In the genomic region with DNA sequence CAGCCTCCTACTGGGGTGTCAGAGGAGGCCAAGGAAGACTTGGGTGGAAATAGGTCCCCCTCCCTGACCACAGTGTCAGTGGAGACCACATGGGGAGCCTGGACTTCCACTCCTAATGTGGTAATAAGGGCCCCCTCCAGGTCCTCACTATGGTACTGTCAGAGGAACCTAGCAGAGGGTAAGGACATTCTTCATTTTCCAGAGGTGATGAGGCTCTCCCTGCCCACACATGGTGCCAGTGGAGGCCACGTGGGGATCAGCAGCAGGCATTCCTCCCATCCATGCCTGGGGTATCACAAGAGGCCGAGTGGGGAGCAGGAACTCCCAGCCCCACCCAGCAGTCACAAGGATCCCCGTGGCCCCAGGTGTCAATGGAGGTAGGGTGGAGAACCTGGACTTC, we compare ENCODE assay signal across 4 cellular contexts.
TF ChIP-seq lines count a peak whose summit lies in the region.

No MANE protein-coding gene starts in this region.

TF ChIP-seq in HCT116, 20 proteins besides CTCF, POLR2A, EP300 and RAD21:
- TF ChIP-seq, protein P1, sequence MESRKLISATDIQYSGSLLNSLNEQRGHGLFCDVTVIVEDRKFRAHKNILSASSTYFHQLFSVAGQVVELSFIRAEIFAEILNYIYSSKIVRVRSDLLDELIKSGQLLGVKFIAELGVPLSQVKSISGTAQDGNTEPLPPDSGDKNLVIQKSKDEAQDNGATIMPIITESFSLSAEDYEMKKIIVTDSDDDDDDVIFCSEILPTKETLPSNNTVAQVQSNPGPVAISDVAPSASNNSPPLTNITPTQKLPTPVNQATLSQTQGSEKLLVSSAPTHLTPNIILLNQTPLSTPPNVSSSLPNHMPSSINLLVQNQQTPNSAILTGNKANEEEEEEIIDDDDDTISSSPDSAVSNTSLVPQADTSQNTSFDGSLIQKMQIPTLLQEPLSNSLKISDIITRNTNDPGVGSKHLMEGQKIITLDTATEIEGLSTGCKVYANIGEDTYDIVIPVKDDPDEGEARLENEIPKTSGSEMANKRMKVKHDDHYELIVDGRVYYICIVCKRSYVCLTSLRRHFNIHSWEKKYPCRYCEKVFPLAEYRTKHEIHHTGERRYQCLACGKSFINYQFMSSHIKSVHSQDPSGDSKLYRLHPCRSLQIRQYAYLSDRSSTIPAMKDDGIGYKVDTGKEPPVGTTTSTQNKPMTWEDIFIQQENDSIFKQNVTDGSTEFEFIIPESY (IDR thresholded peaks at IDR 0.05; ENCODE audit: extremely low read depth, insufficient replicate concordance, low read length): no peak
- TF ChIP-seq EGR1 (IDR thresholded peaks at IDR 0.05; ENCODE audit: low read depth) (no peak), ELF1 (IDR thresholded peaks at IDR 0.05; ENCODE audit: borderline replicate concordance, low read depth) (no peak), SIN3A (IDR thresholded peaks at IDR 0.05; ENCODE audit: low read depth) (no peak), POLR2AphosphoS5 (IDR thresholded peaks at IDR 0.05; ENCODE audit: low read depth, low read length) (no peak), TCF7L2 (IDR thresholded peaks at IDR 0.05; ENCODE audit: borderline replicate concordance, extremely low read depth, insufficient read depth, insufficient read length) (no peak), EZH2 (IDR thresholded peaks at IDR 0.05) (no peak)
- TF ChIP-seq, protein P2, sequence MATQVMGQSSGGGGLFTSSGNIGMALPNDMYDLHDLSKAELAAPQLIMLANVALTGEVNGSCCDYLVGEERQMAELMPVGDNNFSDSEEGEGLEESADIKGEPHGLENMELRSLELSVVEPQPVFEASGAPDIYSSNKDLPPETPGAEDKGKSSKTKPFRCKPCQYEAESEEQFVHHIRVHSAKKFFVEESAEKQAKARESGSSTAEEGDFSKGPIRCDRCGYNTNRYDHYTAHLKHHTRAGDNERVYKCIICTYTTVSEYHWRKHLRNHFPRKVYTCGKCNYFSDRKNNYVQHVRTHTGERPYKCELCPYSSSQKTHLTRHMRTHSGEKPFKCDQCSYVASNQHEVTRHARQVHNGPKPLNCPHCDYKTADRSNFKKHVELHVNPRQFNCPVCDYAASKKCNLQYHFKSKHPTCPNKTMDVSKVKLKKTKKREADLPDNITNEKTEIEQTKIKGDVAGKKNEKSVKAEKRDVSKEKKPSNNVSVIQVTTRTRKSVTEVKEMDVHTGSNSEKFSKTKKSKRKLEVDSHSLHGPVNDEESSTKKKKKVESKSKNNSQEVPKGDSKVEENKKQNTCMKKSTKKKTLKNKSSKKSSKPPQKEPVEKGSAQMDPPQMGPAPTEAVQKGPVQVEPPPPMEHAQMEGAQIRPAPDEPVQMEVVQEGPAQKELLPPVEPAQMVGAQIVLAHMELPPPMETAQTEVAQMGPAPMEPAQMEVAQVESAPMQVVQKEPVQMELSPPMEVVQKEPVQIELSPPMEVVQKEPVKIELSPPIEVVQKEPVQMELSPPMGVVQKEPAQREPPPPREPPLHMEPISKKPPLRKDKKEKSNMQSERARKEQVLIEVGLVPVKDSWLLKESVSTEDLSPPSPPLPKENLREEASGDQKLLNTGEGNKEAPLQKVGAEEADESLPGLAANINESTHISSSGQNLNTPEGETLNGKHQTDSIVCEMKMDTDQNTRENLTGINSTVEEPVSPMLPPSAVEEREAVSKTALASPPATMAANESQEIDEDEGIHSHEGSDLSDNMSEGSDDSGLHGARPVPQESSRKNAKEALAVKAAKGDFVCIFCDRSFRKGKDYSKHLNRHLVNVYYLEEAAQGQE (IDR thresholded peaks at IDR 0.05; ENCODE audit: low read depth): no peak

TF ChIP-seq in HEK293, 187 proteins besides CTCF, POLR2A, EP300 and RAD21:
- TF ChIP-seq ZIC2 (tag by site-specific recombination; IDR thresholded peaks at IDR 0.05) (peak; percentile 35; the same call in 1 of the 2 replicates), GLIS1 (tag by site-specific recombination; IDR thresholded peaks at IDR 0.05) (peak; percentile 72), HOXC10 (CRISPR knock-in tag; IDR thresholded peaks at IDR 0.05) (no peak), ZNF335 (tag by site-specific recombination; conservative IDR thresholded peaks at IDR 0.05) (no peak)
- TF ChIP-seq, protein P3, sequence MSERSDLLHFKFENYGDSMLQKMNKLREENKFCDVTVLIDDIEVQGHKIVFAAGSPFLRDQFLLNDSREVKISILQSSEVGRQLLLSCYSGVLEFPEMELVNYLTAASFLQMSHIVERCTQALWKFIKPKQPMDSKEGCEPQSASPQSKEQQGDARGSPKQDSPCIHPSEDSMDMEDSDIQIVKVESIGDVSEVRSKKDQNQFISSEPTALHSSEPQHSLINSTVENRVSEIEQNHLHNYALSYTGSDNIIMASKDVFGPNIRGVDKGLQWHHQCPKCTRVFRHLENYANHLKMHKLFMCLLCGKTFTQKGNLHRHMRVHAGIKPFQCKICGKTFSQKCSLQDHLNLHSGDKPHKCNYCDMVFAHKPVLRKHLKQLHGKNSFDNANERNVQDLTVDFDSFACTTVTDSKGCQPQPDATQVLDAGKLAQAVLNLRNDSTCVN (tag by site-specific recombination; optimal IDR thresholded peaks at IDR 0.05): no peak
TF ChIP-seq in HEK293: peak in this region for 2.

TF ChIP-seq in K562, 482 proteins besides CTCF, POLR2A, EP300 and RAD21 (continues in another document):
- TF ChIP-seq SOX6 (IDR thresholded peaks at IDR 0.05) (no peak), NR3C1 (CRISPR knock-in tag; IDR thresholded peaks at IDR 0.05) (0 out of 2 replicates have a peak, but pooled peaks have one; percentile 6), ZNF79 (CRISPR knock-in tag; IDR thresholded peaks at IDR 0.05; ENCODE audit: low read depth) (no peak), ZNF253 (CRISPR knock-in tag; conservative IDR thresholded peaks at IDR 0.05) (no peak), MYBL2 (IDR thresholded peaks at IDR 0.05; ENCODE audit: low read depth) (no peak), MYBL2 (CRISPR knock-in tag; IDR thresholded peaks at IDR 0.05; ENCODE audit: borderline replicate concordance) (peak; percentile 80; the same call in 1 of the 2 replicates), CBX2 (IDR thresholded peaks at IDR 0.05; ENCODE audit: insufficient read depth, low read length, poor library complexity, severe bottlenecking) (peak; percentile 8), POLR2H (tag; IDR thresholded peaks at IDR 0.05; ENCODE audit: low read depth) (no peak), TRIM24 (IDR thresholded peaks at IDR 0.05) (no peak), ZNF12 (CRISPR knock-in tag; IDR thresholded peaks at IDR 0.05) (no peak), FOXK1 (CRISPR knock-in tag; IDR thresholded peaks at IDR 0.05; ENCODE audit: borderline replicate concordance) (no peak), ZFX (CRISPR knock-in tag; IDR thresholded peaks at IDR 0.05) (no peak), LCOR (CRISPR knock-in tag; IDR thresholded peaks at IDR 0.05) (no peak), NRF1 (conservative IDR thresholded peaks at IDR 0.05 in 1 of 2, IDR thresholded peaks at IDR 0.05 in 1 of 2) (no peak), NFIX (CRISPR knock-in tag; IDR thresholded peaks at IDR 0.05; ENCODE audit: low read depth) (no peak), ZNF263 (CRISPR knock-in tag; IDR thresholded peaks at IDR 0.05; ENCODE audit: borderline replicate concordance) (peak; percentile 9; the same call in 1 of the 2 replicates)
- TF ChIP-seq, protein P4, sequence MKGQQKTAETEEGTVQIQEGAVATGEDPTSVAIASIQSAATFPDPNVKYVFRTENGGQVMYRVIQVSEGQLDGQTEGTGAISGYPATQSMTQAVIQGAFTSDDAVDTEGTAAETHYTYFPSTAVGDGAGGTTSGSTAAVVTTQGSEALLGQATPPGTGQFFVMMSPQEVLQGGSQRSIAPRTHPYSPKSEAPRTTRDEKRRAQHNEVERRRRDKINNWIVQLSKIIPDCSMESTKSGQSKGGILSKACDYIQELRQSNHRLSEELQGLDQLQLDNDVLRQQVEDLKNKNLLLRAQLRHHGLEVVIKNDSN (CRISPR knock-in tag; IDR thresholded peaks at IDR 0.05): peak; percentile 43; the same call in 1 of the 2 replicates
- TF ChIP-seq, protein P5, sequence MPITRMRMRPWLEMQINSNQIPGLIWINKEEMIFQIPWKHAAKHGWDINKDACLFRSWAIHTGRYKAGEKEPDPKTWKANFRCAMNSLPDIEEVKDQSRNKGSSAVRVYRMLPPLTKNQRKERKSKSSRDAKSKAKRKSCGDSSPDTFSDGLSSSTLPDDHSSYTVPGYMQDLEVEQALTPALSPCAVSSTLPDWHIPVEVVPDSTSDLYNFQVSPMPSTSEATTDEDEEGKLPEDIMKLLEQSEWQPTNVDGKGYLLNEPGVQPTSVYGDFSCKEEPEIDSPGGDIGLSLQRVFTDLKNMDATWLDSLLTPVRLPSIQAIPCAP (CRISPR knock-in tag; IDR thresholded peaks at IDR 0.05; ENCODE audit: borderline replicate concordance): no peak

TF ChIP-seq in WTC11, 78 proteins besides CTCF, POLR2A, EP300 and RAD21:
- no peak for TF ChIP-seq ZNF263 (CRISPR knock-in tag; IDR thresholded peaks at IDR 0.05; ENCODE audit: low read depth)
- TF ChIP-seq ZBTB43 (CRISPR knock-in tag; IDR thresholded peaks at IDR 0.05): no peak
- TF ChIP-seq, protein P6, sequence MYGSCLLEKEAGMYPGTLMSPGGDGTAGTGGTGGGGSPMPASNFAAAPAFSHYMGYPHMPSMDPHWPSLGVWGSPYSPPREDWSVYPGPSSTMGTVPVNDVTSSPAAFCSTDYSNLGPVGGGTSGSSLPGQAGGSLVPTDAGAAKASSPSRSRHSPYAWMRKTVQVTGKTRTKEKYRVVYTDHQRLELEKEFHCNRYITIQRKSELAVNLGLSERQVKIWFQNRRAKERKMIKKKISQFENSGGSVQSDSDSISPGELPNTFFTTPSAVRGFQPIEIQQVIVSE (CRISPR knock-in tag; IDR thresholded peaks at IDR 0.05; ENCODE audit: borderline replicate concordance): no peak
- TF ChIP-seq, protein P5 (CRISPR knock-in tag; IDR thresholded peaks at IDR 0.05): no peak
- TF ChIP-seq GABPB1 (CRISPR knock-in tag; IDR thresholded peaks at IDR 0.05): no peak
- TF ChIP-seq ZNF317 (CRISPR knock-in tag; IDR thresholded peaks at IDR 0.05; ENCODE audit: borderline replicate concordance, low read depth): no peak
- no peak for TF ChIP-seq ZNF396 (CRISPR knock-in tag; IDR thresholded peaks at IDR 0.05; ENCODE audit: borderline replicate concordance)
- TF ChIP-seq SOX15 (CRISPR knock-in tag; IDR thresholded peaks at IDR 0.05): no peak
- no peak for TF ChIP-seq SP1 (CRISPR knock-in tag; conservative IDR thresholded peaks at IDR 0.05)
- TF ChIP-seq NR2C2 (CRISPR knock-in tag; IDR thresholded peaks at IDR 0.05): no peak
- no peak for TF ChIP-seq FOXJ3 (CRISPR knock-in tag; IDR thresholded peaks at IDR 0.05; ENCODE audit: borderline replicate concordance)
- no peak for TF ChIP-seq ZNF121 (CRISPR knock-in tag; IDR thresholded peaks at IDR 0.05)
- TF ChIP-seq SMAD3 (CRISPR knock-in tag; IDR thresholded peaks at IDR 0.05; ENCODE audit: borderline replicate concordance): no peak
- TF ChIP-seq, protein P7, sequence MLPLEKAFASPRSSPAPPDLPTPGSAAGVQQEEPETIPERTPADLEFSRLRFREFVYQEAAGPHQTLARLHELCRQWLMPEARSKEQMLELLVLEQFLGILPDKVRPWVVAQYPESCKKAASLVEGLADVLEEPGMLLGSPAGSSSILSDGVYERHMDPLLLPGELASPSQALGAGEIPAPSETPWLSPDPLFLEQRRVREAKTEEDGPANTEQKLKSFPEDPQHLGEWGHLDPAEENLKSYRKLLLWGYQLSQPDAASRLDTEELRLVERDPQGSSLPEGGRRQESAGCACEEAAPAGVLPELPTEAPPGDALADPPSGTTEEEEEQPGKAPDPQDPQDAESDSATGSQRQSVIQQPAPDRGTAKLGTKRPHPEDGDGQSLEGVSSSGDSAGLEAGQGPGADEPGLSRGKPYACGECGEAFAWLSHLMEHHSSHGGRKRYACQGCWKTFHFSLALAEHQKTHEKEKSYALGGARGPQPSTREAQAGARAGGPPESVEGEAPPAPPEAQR (CRISPR knock-in tag; IDR thresholded peaks at IDR 0.05): no peak
- TF ChIP-seq, protein P8, sequence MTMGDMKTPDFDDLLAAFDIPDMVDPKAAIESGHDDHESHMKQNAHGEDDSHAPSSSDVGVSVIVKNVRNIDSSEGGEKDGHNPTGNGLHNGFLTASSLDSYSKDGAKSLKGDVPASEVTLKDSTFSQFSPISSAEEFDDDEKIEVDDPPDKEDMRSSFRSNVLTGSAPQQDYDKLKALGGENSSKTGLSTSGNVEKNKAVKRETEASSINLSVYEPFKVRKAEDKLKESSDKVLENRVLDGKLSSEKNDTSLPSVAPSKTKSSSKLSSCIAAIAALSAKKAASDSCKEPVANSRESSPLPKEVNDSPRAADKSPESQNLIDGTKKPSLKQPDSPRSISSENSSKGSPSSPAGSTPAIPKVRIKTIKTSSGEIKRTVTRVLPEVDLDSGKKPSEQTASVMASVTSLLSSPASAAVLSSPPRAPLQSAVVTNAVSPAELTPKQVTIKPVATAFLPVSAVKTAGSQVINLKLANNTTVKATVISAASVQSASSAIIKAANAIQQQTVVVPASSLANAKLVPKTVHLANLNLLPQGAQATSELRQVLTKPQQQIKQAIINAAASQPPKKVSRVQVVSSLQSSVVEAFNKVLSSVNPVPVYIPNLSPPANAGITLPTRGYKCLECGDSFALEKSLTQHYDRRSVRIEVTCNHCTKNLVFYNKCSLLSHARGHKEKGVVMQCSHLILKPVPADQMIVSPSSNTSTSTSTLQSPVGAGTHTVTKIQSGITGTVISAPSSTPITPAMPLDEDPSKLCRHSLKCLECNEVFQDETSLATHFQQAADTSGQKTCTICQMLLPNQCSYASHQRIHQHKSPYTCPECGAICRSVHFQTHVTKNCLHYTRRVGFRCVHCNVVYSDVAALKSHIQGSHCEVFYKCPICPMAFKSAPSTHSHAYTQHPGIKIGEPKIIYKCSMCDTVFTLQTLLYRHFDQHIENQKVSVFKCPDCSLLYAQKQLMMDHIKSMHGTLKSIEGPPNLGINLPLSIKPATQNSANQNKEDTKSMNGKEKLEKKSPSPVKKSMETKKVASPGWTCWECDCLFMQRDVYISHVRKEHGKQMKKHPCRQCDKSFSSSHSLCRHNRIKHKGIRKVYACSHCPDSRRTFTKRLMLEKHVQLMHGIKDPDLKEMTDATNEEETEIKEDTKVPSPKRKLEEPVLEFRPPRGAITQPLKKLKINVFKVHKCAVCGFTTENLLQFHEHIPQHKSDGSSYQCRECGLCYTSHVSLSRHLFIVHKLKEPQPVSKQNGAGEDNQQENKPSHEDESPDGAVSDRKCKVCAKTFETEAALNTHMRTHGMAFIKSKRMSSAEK (CRISPR knock-in tag; IDR thresholded peaks at IDR 0.05; ENCODE audit: borderline replicate concordance): no peak
- TF ChIP-seq KAT7 (CRISPR knock-in tag; IDR thresholded peaks at IDR 0.05; ENCODE audit: borderline replicate concordance): no peak
- TF ChIP-seq NR1H2 (CRISPR knock-in tag; IDR thresholded peaks at IDR 0.05): no peak
- no peak for TF ChIP-seq HMGA2 (CRISPR knock-in tag; IDR thresholded peaks at IDR 0.05)
- TF ChIP-seq TP53 (CRISPR knock-in tag; IDR thresholded peaks at IDR 0.05): no peak
